ENCODE assay signal across 20 cellular contexts in genomic region chr1:179996099-179996498, GRCh38. TPM values are rescaled to one million over a fixed set of nuclear protein-coding genes. Genes with fewer than 3 reads are reported as not detected.
DNase-seq lines count a peak whose midpoint lies in the region; ATAC-seq and TF ChIP-seq lines count a peak whose summit lies in the region.
"Had no signal": no experiment of that assay in that cellular context is flagged by ENCODE, and none has a peak within 500 bp of the region (broad histone marks: within the 10 kb centered on the region; RNA-seq: fewer than 3 reads in every experiment).

No MANE protein-coding gene starts in this region.

- ATAC-seq in GM18858 (IDR thresholded peaks at IDR 0.05; ENCODE audit: unreplicated experiment) (peak; percentile 79), GM21447 (IDR thresholded peaks at IDR 0.05; ENCODE audit: unreplicated experiment) (peak; percentile 55), HG03064 (IDR thresholded peaks at IDR 0.05; ENCODE audit: low read depth, unreplicated experiment) (peak; percentile 68), HG03280 (IDR thresholded peaks at IDR 0.05; ENCODE audit: unreplicated experiment) (no peak), GM19455 (IDR thresholded peaks at IDR 0.05; ENCODE audit: unreplicated experiment) (no peak), GM23338 (no peak)
- peak; percentile 39 for ATAC-seq in activated T-helper 17 cell treated with anti-CD3 and anti-CD28 coated beads, Interleukin-2, amount 50 U/mL, for 72 hours (replicated peaks)
- ATAC-seq: gastrocnemius medialis, sciatic nerve had no signal

- H3F3A ChIP-seq in GM23338 (replicated peaks; ENCODE audit: low read depth), result no peaks in the 10 kb centered on the region

- DNase-seq in GM03348 (ENCODE audit: low spot score) (no peak), GM23338 (ENCODE audit: low spot score) (no peak)
- DNase-seq: activated CD8-positive, alpha-beta memory T cell treated with anti-CD3 and anti-CD28 coated beads, Interleukin-2, amount 50 U/mL, for 48 hours; activated naive CD8-positive, alpha-beta T cell treated with anti-CD3 and anti-CD28 coated beads for 36 hours; DMS53; gastrocnemius medialis; IMR-90; NCI-H1105 treated with DMSO at 0.1 percent for 48 hours; NCI-H2227 treated with DMSO at 0.1 percent for 48 hours; stimulated activated naive CD4-positive, alpha-beta T cell treated with Interleukin-2 at 50 U/mL for 16 hours had no signal

- no peak for TF ChIP-seq CTCF in GM23338 (conservative IDR thresholded peaks at IDR 0.05; ENCODE audit: low read depth in 2 of 2)

- H2AFZ ChIP-seq in GM23338, result no peak overlapping the region

- no peak overlapping the region for H3K4me2 ChIP-seq in GM23338

- H3K4me1 Mint-ChIP-seq in activated T-helper 17 cell treated with anti-CD3 and anti-CD28 coated beads, Interleukin-2, amount 50 U/mL, for 72 hours, result no peaks in the 10 kb centered on the region
- no peaks in the 10 kb centered on the region for H3K4me1 Mint-ChIP-seq in GM23338

- H3K36me3 Mint-ChIP-seq in activated T-helper 17 cell treated with anti-CD3 and anti-CD28 coated beads, Interleukin-2, amount 50 U/mL, for 72 hours (ENCODE audit: low read depth), result peaks cover 84% of the 10 kb centered on the region
- peaks cover 11% of the 10 kb centered on the region; the same call in 2 of the 3 replicates for H3K36me3 Mint-ChIP-seq in GM23338 (ENCODE audit: low read depth)

- 0 out of 2 replicates have a peak, but pooled peaks cover 4% of the 10 kb centered on the region for H4K20me1 ChIP-seq in GM23338 (replicated peaks; ENCODE audit: insufficient read depth)

- no peaks in the 10 kb centered on the region for H3K9me2 ChIP-seq in GM23338 (ENCODE audit: insufficient read depth)

- H3K79me2 ChIP-seq in GM23338 (replicated peaks; ENCODE audit: insufficient read depth), result no peaks in the 10 kb centered on the region

- H3K36me3 ChIP-seq in GM23338 (ENCODE audit: insufficient read depth), result peaks cover 6% of the 10 kb centered on the region

- no peaks in the 10 kb centered on the region for H3K27me3 ChIP-seq in GM23338 (ENCODE audit: insufficient read depth)
- H3K27me3 ChIP-seq: gastrocnemius medialis, SJSA1 had no signal

- H3K4me3 Mint-ChIP-seq in activated T-helper 17 cell treated with anti-CD3 and anti-CD28 coated beads, Interleukin-2, amount 50 U/mL, for 72 hours, result no peak overlapping the region
- H3K4me3 Mint-ChIP-seq in GM23338, result no peak overlapping the region
- H3K4me3 Mint-ChIP-seq: activated naive CD8-positive, alpha-beta T cell treated with anti-CD3 and anti-CD28 coated beads for 36 hours had no signal

- no peak overlapping the region for H3K4me3 ChIP-seq in GM23338
- H3K4me3 ChIP-seq: gastrocnemius medialis, lung, SJSA1 had no signal

- no peaks in the 10 kb centered on the region for H3K4me1 ChIP-seq in GM23338 (ENCODE audit: insufficient read depth)
- H3K4me1 ChIP-seq: gastrocnemius medialis, SJSA1 had no signal

- peak overlapping the region; percentile 33 for H3K27ac Mint-ChIP-seq in activated T-helper 17 cell treated with anti-CD3 and anti-CD28 coated beads, Interleukin-2, amount 50 U/mL, for 72 hours
- no peak overlapping the region for H3K27ac Mint-ChIP-seq in GM23338
- H3K27ac Mint-ChIP-seq: activated naive CD8-positive, alpha-beta T cell treated with anti-CD3 and anti-CD28 coated beads for 36 hours had no signal

- no peaks in the 10 kb centered on the region for H3K9me3 Mint-ChIP-seq in activated T-helper 17 cell treated with anti-CD3 and anti-CD28 coated beads, Interleukin-2, amount 50 U/mL, for 72 hours
- H3K9me3 Mint-ChIP-seq in GM23338, result no peaks in the 10 kb centered on the region
- H3K9me3 Mint-ChIP-seq: activated naive CD8-positive, alpha-beta T cell treated with anti-CD3 and anti-CD28 coated beads for 36 hours had no signal

- H3K27me3 Mint-ChIP-seq in activated T-helper 17 cell treated with anti-CD3 and anti-CD28 coated beads, Interleukin-2, amount 50 U/mL, for 72 hours, result no peaks in the 10 kb centered on the region
- H3K27me3 Mint-ChIP-seq in GM23338 (ENCODE audit: insufficient read depth, low read depth, poor library complexity), result no peaks in the 10 kb centered on the region
- H3K27me3 Mint-ChIP-seq: activated naive CD8-positive, alpha-beta T cell treated with anti-CD3 and anti-CD28 coated beads for 36 hours had no signal

- H3K27ac ChIP-seq in GM23338 (ENCODE audit: low read depth), result no peak overlapping the region
- H3K27ac ChIP-seq: gastrocnemius medialis, SJSA1, VCaP had no signal

TF ChIP-seq in GM23338, 12 proteins besides CTCF, POLR2A, EP300 and RAD21:
- no peak for TF ChIP-seq POLR2AphosphoS5 (IDR thresholded peaks at IDR 0.05; ENCODE audit: low read depth)
- TF ChIP-seq REST (IDR thresholded peaks at IDR 0.05; ENCODE audit: unreplicated experiment), result no peak
- no peak for TF ChIP-seq ZNF331 (CRISPR knock-in tag; IDR thresholded peaks at IDR 0.05; ENCODE audit: low read depth)
- no peak for TF ChIP-seq STAT1 (IDR thresholded peaks at IDR 0.05; ENCODE audit: unreplicated experiment)
- TF ChIP-seq EZH2 (IDR thresholded peaks at IDR 0.05; ENCODE audit: low read depth, unreplicated experiment), result no peak
- TF ChIP-seq JUNB (IDR thresholded peaks at IDR 0.05; ENCODE audit: unreplicated experiment), result no peak
- no peak for TF ChIP-seq CREB1 (CRISPR knock-in tag; IDR thresholded peaks at IDR 0.05; ENCODE audit: low read depth)
- TF ChIP-seq ETS1 (IDR thresholded peaks at IDR 0.05), result no peak

RNA-seq across cellular contexts. Expression of gene CEP350, which starts 41.5 kb away (rescaled TPM):
- 10 to 100 TPM; 52.6 to 61.6 TPM for total RNA-seq in activated T-helper 17 cell treated with anti-CD3 and anti-CD28 coated beads, Interleukin-2, amount 50 U/mL, for 72 hours
- 36.8 and 50.3 TPM in 2 replicates for total RNA-seq in GM23338 (2014; rRNA removed; shearing (Covaris generic))
- 19.1 and 23.4 TPM in 2 replicates for polyA plus RNA-seq in GM23338 (2016; fragmentation: Nextera tagmentation; extraction: Ambion mirVana)

Comparison
In these comparisons a context has a peak if more than half of its experiments do, and no peak if none do; other contexts are left out.
1. ATAC-seq: peak in GM18858 (single experiment), GM21447 (single experiment), HG03064 (single experiment) and activated T-helper 17 cell treated with anti-CD3 and anti-CD28 coated beads, Interleukin-2, amount 50 U/mL, for 72 hours (single experiment); none in HG03280 (single experiment), GM19455 (single experiment) and GM23338 (single experiment).